In genomic region chrX:116284383-116284782, GRCh38 we compare ENCODE assay signal across 16 cellular contexts.
"Had no signal": no experiment of that assay in that cellular context is flagged by ENCODE, and none has a peak within 500 bp of the region (broad histone marks: within the 10 kb centered on the region; RNA-seq: fewer than 3 reads in every experiment).

No MANE protein-coding gene starts in this region.

- H3K4me1 Mint-ChIP-seq: activated CD4-positive, alpha-beta memory T cell treated with anti-CD3 and anti-CD28 coated beads, Interleukin-2, amount 10 ng/mL, durations not matched to agents 7 days and 5 days; activated CD4-positive, alpha-beta T cell treated with anti-CD3 and anti-CD28 coated beads for 36 hours; stimulated activated effector memory CD8-positive, alpha-beta T cell treated with anti-CD3 and anti-CD28 coated beads, Interleukin-12 subunit alpha, Interleukin-12 subunit beta, amount 100 ng/mL, for 72 hours had no signal

- H3K27me3 Mint-ChIP-seq: activated CD4-positive, alpha-beta memory T cell treated with anti-CD3 and anti-CD28 coated beads, Interleukin-2, amount 10 ng/mL, durations not matched to agents 7 days and 5 days; activated CD4-positive, alpha-beta T cell treated with anti-CD3 and anti-CD28 coated beads for 36 hours; activated naive CD8-positive, alpha-beta T cell had no signal

- ATAC-seq: activated CD4-positive, alpha-beta T cell treated with anti-CD3 and anti-CD28 coated beads for 36 hours; gastroesophageal sphincter; natural killer cell treated with Interleukin-12 subunit alpha and Interleukin-12 subunit beta and Interleukin-15 and Interleukin-18, amount 100 ng/mL, for 72 hours; right cardiac atrium; stimulated activated effector memory CD8-positive, alpha-beta T cell treated with anti-CD3 and anti-CD28 coated beads, Interleukin-12 subunit alpha, Interleukin-12 subunit beta, amount 100 ng/mL, for 72 hours had no signal

- H3K9me3 ChIP-seq: gastroesophageal sphincter, tibial nerve had no signal

- H3K27ac ChIP-seq: gastroesophageal sphincter, tibial nerve, WERI-Rb-1 had no signal

- H3K4me3 Mint-ChIP-seq: activated CD4-positive, alpha-beta memory T cell treated with anti-CD3 and anti-CD28 coated beads, Interleukin-2, amount 10 ng/mL, durations not matched to agents 7 days and 5 days; activated CD4-positive, alpha-beta T cell treated with anti-CD3 and anti-CD28 coated beads for 36 hours; activated naive CD8-positive, alpha-beta T cell; natural killer cell treated with Interleukin-12 subunit alpha and Interleukin-12 subunit beta and Interleukin-15 and Interleukin-18, amount 100 ng/mL, for 72 hours; stimulated activated effector memory CD8-positive, alpha-beta T cell treated with anti-CD3 and anti-CD28 coated beads, Interleukin-12 subunit alpha, Interleukin-12 subunit beta, amount 100 ng/mL, for 72 hours had no signal

- H3K4me1 ChIP-seq: gastroesophageal sphincter, tibial nerve had no signal

- H3K9me3 Mint-ChIP-seq: activated CD4-positive, alpha-beta memory T cell treated with anti-CD3 and anti-CD28 coated beads, Interleukin-2, amount 10 ng/mL, durations not matched to agents 7 days and 5 days had no signal

- H3K36me3 ChIP-seq: gastroesophageal sphincter, tibial nerve, WERI-Rb-1 had no signal

- H3K4me2 ChIP-seq: smooth muscle cell had no signal

- H3K36me3 Mint-ChIP-seq: activated naive CD8-positive, alpha-beta T cell; natural killer cell treated with Interleukin-12 subunit alpha and Interleukin-12 subunit beta and Interleukin-15 and Interleukin-18, amount 100 ng/mL, for 72 hours; stimulated activated effector memory CD8-positive, alpha-beta T cell treated with anti-CD3 and anti-CD28 coated beads, Interleukin-12 subunit alpha, Interleukin-12 subunit beta, amount 100 ng/mL, for 72 hours had no signal

- DNase-seq: activated CD4-positive, alpha-beta memory T cell treated with anti-CD3 and anti-CD28 coated beads, Interleukin-2, amount 10 ng/mL, durations not matched to agents 7 days and 5 days; activated CD4-positive, alpha-beta T cell treated with anti-CD3 and anti-CD28 coated beads for 36 hours; activated gamma-delta T cell; activated T-cell treated with anti-CD3 and anti-CD28 coated beads, Interleukin-2, amount 50 U/mL, for 48 hours; nucleus accumbens; right cardiac atrium; SW 1271; T1000; WERI-Rb-1 had no signal

- H3K4me3 ChIP-seq: gastroesophageal sphincter, lung, smooth muscle cell, tibial nerve had no signal

- H3K27me3 ChIP-seq: gastroesophageal sphincter, tibial nerve had no signal

- H3K27ac Mint-ChIP-seq: activated CD4-positive, alpha-beta memory T cell treated with anti-CD3 and anti-CD28 coated beads, Interleukin-2, amount 10 ng/mL, durations not matched to agents 7 days and 5 days; activated CD4-positive, alpha-beta T cell treated with anti-CD3 and anti-CD28 coated beads for 36 hours; activated naive CD8-positive, alpha-beta T cell; natural killer cell treated with Interleukin-12 subunit alpha and Interleukin-12 subunit beta and Interleukin-15 and Interleukin-18, amount 100 ng/mL, for 72 hours; stimulated activated effector memory CD8-positive, alpha-beta T cell treated with anti-CD3 and anti-CD28 coated beads, Interleukin-12 subunit alpha, Interleukin-12 subunit beta, amount 100 ng/mL, for 72 hours had no signal
